In genomic region chr17:28949185-28950016, GRCh38 we compare ENCODE assay signal across 7 cellular contexts. TPM values are rescaled to one million over a fixed set of nuclear protein-coding genes. Genes with fewer than 3 reads are reported as not detected.
A peak's percentile ranks its signal among the peaks of the same experiment; 100 is the strongest.
DNase-seq lines count a peak whose midpoint lies in the region; ATAC-seq, FAIRE-seq and TF ChIP-seq lines count a peak whose summit lies in the region.

No MANE protein-coding gene starts in this region.

- no peak for DNase-seq in GM19239 (ENCODE audit: insufficient read length, low spot score)
- peak; percentile 66 for DNase-seq in NCI-H748 (lab: John Stamatoyannopoulos, UW; ENCODE audit: unreplicated experiment)
- peak; percentile 32 for DNase-seq in activated CD8-positive, alpha-beta memory T cell treated with anti-CD3 and anti-CD28 coated beads, Interleukin-2, amount 50 U/mL, for 24 hours (ENCODE audit: extremely low read depth)
- peak; percentile 68 for DNase-seq in epithelial cell of esophagus (ENCODE audit: low read depth)
- DNase-seq in mucosa of descending colon = peak; percentile 79 to 80 (median 79)
- peak; percentile 36 to 56 for DNase-seq in stimulated activated CD8-positive, alpha-beta memory T cell treated with anti-CD3 and anti-CD28 coated beads, Interleukin-2, amount 100 ng/mL, for 48 hours (ENCODE audit: low read depth in 2 of 2)

- peak; percentile 26 for FAIRE-seq in GM19239 (lab: Jason Lieb, UNC)

- no peak for TF ChIP-seq CTCF in epithelial cell of esophagus (IDR thresholded peaks at IDR 0.05; ENCODE audit: insufficient read depth, low read depth, low read length, missing control alignments)
- no peak for TF ChIP-seq CTCF in mucosa of descending colon (IDR thresholded peaks at IDR 0.05)

- H3K4me3 ChIP-seq in epithelial cell of esophagus (ENCODE audit: low read length) (peak overlapping the region; percentile 86), mucosa of descending colon (peak overlapping the region; percentile 54)

- H3K4me1 ChIP-seq in mucosa of descending colon (ENCODE audit: low read depth) = peaks cover 26% of the 10 kb centered on the region

- H3K36me3 ChIP-seq in mucosa of descending colon (ENCODE audit: low read depth) = no peaks in the 10 kb centered on the region

- ATAC-seq in mucosa of descending colon (no peak), GM18502 (IDR thresholded peaks at IDR 0.05; ENCODE audit: poor library complexity, unreplicated experiment) (no peak)

- no peaks in the 10 kb centered on the region for H3K9me3 ChIP-seq in mucosa of descending colon

- intact Hi-C loops in mucosa of descending colon (cut with DNase I, micrococcal nuclease) = no loop called here

RNA-seq across cellular contexts. Expression of gene PHF12, which starts 1.9 kb away (rescaled TPM):
- total RNA-seq in mucosa of descending colon = 10 to 100 TPM; 35.9 to 59.7 (median 39.2) TPM

RNA-seq across cellular contexts. Expression of gene DHRS13, which starts 46.5 kb away (rescaled TPM):
- 10 to 100 TPM in 1 of 3 donors, 1 to 10 TPM in 2; 7.1 to 10.1 (median 7.3) TPM for total RNA-seq in mucosa of descending colon

RNA-seq across cellular contexts. Expression of gene FLOT2, which starts 51.9 kb away (rescaled TPM):
- total RNA-seq in mucosa of descending colon = 10 to 100 TPM; 87.9 to 98.0 (median 89.8) TPM

RNA-seq across cellular contexts. Expression of gene SEZ6, which starts 56.4 kb away (rescaled TPM):
- 1 to 10 TPM in 1 of 3 donors, under 1 TPM in 1, not detected in 1; 0.31 to 1.0 TPM for total RNA-seq in mucosa of descending colon
